Comparison of ENCODE assay signal across 17 cellular contexts in the genomic region with DNA sequence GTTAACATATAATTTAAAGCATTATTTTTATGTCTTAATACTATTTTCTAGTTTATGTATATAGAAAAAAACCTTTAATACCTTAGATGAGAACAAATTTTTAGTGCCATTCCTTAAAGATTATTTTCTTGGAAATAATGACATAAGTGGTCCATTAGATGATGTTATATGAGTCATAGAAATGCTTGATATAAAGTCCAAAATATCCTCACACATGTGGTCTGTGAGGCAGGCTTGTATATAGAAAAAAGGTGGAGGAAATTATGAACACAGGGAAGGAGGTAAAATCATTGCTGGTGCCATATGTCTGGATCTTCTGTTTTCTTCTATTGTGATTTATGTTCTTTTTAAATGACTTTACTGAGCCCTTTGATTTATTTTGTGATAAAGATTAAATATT.
DNase-seq lines count a peak whose midpoint lies in the region; ATAC-seq, FAIRE-seq and TF ChIP-seq lines count a peak whose summit lies in the region.
"Had no signal": no experiment of that assay in that cellular context is flagged by ENCODE, and none has a peak within 500 bp of the region (broad histone marks: within the 10 kb centered on the region; RNA-seq: fewer than 3 reads in every experiment).

No MANE protein-coding gene starts in this region.

- no peak overlapping the region for H3K4me3 ChIP-seq in RWPE2 (ENCODE audit: severe bottlenecking)
- no peak overlapping the region for H3K4me3 ChIP-seq in fibroblast of mammary gland (ENCODE audit: control insufficient read depth, low read depth, low read length)
- no peak overlapping the region for H3K4me3 ChIP-seq in Caco-2 (ENCODE audit: low read depth, low read length)
- no peak overlapping the region for H3K4me3 ChIP-seq in right atrium auricular region
- no peak overlapping the region for H3K4me3 ChIP-seq in lower lobe of right lung
- H3K4me3 ChIP-seq: PC-9 had no signal

- H3K27ac ChIP-seq in RWPE2 (ENCODE audit: poor library complexity, severe bottlenecking) (peak overlapping the region; percentile 93), right atrium auricular region (no peak overlapping the region), lower lobe of right lung (no peak overlapping the region)
- H3K27ac ChIP-seq: 22Rv1, C4-2B had no signal

- H3K4me1 Mint-ChIP-seq in Caco-2 (ENCODE audit: low read depth, unreplicated experiment) (peaks cover 5% of the 10 kb centered on the region), endothelial cell (ENCODE audit: unreplicated experiment) (no peaks in the 10 kb centered on the region)
- H3K4me1 Mint-ChIP-seq: H9 had no signal

- H3K4me3 Mint-ChIP-seq in Caco-2 (ENCODE audit: unreplicated experiment) (no peak overlapping the region), endothelial cell (ENCODE audit: unreplicated experiment) (no peak overlapping the region)
- H3K4me3 Mint-ChIP-seq: H9 had no signal

- no peaks in the 10 kb centered on the region for H3K27me3 Mint-ChIP-seq in Caco-2 (ENCODE audit: insufficient read depth, unreplicated experiment)
- no peaks in the 10 kb centered on the region for H3K27me3 Mint-ChIP-seq in endothelial cell (ENCODE audit: unreplicated experiment)

- DNase-seq in A172 (ENCODE audit: low spot score) (peak; percentile 39), GM19239 (ENCODE audit: insufficient read length, low spot score) (no peak), RWPE2 (ENCODE audit: low spot score) (no peak), fibroblast of mammary gland (ENCODE audit: low read depth) (peak; percentile 69), Caco-2 (no peak), endothelial cell (ENCODE audit: low spot score) (no peak), right atrium auricular region (ENCODE audit: low spot score) (no peak), lower lobe of right lung (no peak)
- DNase-seq: DMS153, H9, KG1, NCI-H1092, NCI-H2081 treated with DMSO at 0.1 percent for 48 hours, NCI-H524, PC-9 had no signal

- intact Hi-C loops in Caco-2 (cut with micrococcal nuclease; ENCODE audit: unreplicated experiment), result no loop called here
- intact Hi-C loops in lower lobe of right lung (cut with DNase I), result no loop called here

- CTCF ChIA-PET in Caco-2 (lab: Charles Lee), result no interaction called here

- POLR2A ChIA-PET in Caco-2 (lab: Charles Lee), result no interaction called here

- ATAC-seq in RWPE2 (ENCODE audit: low read depth), result no peak
- ATAC-seq in lower lobe of right lung, result no peak

- H3K36me3 ChIP-seq in RWPE2 (ENCODE audit: low read depth) (no peaks in the 10 kb centered on the region), Caco-2 (ENCODE audit: control insufficient read depth, insufficient read depth, low read length) (no peaks in the 10 kb centered on the region), right atrium auricular region (no peaks in the 10 kb centered on the region), lower lobe of right lung (no peaks in the 10 kb centered on the region)

- FAIRE-seq in GM19239 (lab: Jason Lieb, UNC), result peak; percentile 14

- H3K27ac Mint-ChIP-seq in Caco-2 (ENCODE audit: unreplicated experiment), result no peak overlapping the region
- no peak overlapping the region for H3K27ac Mint-ChIP-seq in endothelial cell (ENCODE audit: unreplicated experiment)
- H3K27ac Mint-ChIP-seq: H9 had no signal

- no peaks in the 10 kb centered on the region for H3K9me3 Mint-ChIP-seq in Caco-2 (ENCODE audit: unreplicated experiment)
- H3K9me3 Mint-ChIP-seq in endothelial cell (ENCODE audit: unreplicated experiment), result no peaks in the 10 kb centered on the region
- H3K9me3 Mint-ChIP-seq: H9 had no signal

- no peaks in the 10 kb centered on the region for H3K36me3 Mint-ChIP-seq in Caco-2 (ENCODE audit: insufficient read depth, unreplicated experiment)
- no peaks in the 10 kb centered on the region for H3K36me3 Mint-ChIP-seq in endothelial cell (ENCODE audit: low read depth, unreplicated experiment)

- no TSS peak for BruUV-seq in Caco-2 (replicated peaks; lab: Mats Ljungman, UMichigan)

- no peaks in the 10 kb centered on the region for H3K9me3 ChIP-seq in RWPE2 (ENCODE audit: severe bottlenecking)
- no peaks in the 10 kb centered on the region for H3K9me3 ChIP-seq in Caco-2
- no peaks in the 10 kb centered on the region for H3K9me3 ChIP-seq in right atrium auricular region
- no peaks in the 10 kb centered on the region for H3K9me3 ChIP-seq in lower lobe of right lung

- H3K4me1 ChIP-seq in RWPE2 (ENCODE audit: insufficient read depth, poor library complexity, severe bottlenecking), result peaks cover 28% of the 10 kb centered on the region
- no peaks in the 10 kb centered on the region for H3K4me1 ChIP-seq in Caco-2
- peaks cover 0 to 12% of the 10 kb centered on the region in 2 donors for H3K4me1 ChIP-seq in right atrium auricular region
- H3K4me1 ChIP-seq in lower lobe of right lung, result peaks cover 9% of the 10 kb centered on the region

- TF ChIP-seq CTCF in RWPE2 (IDR thresholded peaks at IDR 0.05; ENCODE audit: poor library complexity, severe bottlenecking) (no peak), fibroblast of mammary gland (conservative IDR thresholded peaks at IDR 0.05; ENCODE audit: control insufficient read depth, insufficient read depth, low read depth, low read length) (no peak), Caco-2 (IDR thresholded peaks at IDR 0.05; ENCODE audit: insufficient read depth in 1 of 2, low read depth in 1 of 2, low read length in 1 of 2, severe bottlenecking in 1 of 2, unreplicated experiment in 1 of 2) (no peak), endothelial cell (IDR thresholded peaks at IDR 0.05; ENCODE audit: unreplicated experiment) (no peak), right atrium auricular region (IDR thresholded peaks at IDR 0.05) (no peak), lower lobe of right lung (IDR thresholded peaks at IDR 0.05) (no peak)

- H3K27me3 ChIP-seq in RWPE2 (ENCODE audit: insufficient read depth, poor library complexity, severe bottlenecking) (no peaks in the 10 kb centered on the region), Caco-2 (replicated peaks; ENCODE audit: control insufficient read depth, insufficient read depth, low read length) (no peaks in the 10 kb centered on the region), right atrium auricular region (no peaks in the 10 kb centered on the region), lower lobe of right lung (ENCODE audit: low read depth) (no peaks in the 10 kb centered on the region)

Comparison
In these comparisons a context has a peak if more than half of its experiments do, and no peak if none do; other contexts are left out.
1. DNase-seq: peak in A172 (single experiment) and fibroblast of mammary gland (single experiment); none in GM19239 (single experiment), RWPE2 (single experiment), Caco-2 (0 of 2), endothelial cell (single experiment), right atrium auricular region (single experiment) and lower lobe of right lung (single experiment).